15 cellular contexts compared by ENCODE assay signal in genomic region chr3:112699436-112699978, GRCh38. TPM values are rescaled to one million over a fixed set of nuclear protein-coding genes. Genes with fewer than 3 reads are reported as not detected.
DNase-seq lines count a peak whose midpoint lies in the region; ATAC-seq, FAIRE-seq and TF ChIP-seq lines count a peak whose summit lies in the region.
"Had no signal": no experiment of that assay in that cellular context is flagged by ENCODE, and none has a peak within 500 bp of the region (broad histone marks: within the 10 kb centered on the region; RNA-seq: fewer than 3 reads in every experiment).

No MANE protein-coding gene starts in this region.

- TF ChIP-seq CTCF in bronchial epithelial cell (IDR thresholded peaks at IDR 0.05; ENCODE audit: insufficient read depth, low read length, severe bottlenecking) (peak; percentile 27), D721Med (IDR thresholded peaks at IDR 0.05; ENCODE audit: insufficient read depth, missing control alignments) (no peak)

- no peaks in the 10 kb centered on the region for H3K27me3 ChIP-seq in bronchial epithelial cell (ENCODE audit: control insufficient read depth, insufficient read depth, low read length)
- H3K27me3 ChIP-seq in mesenchymal stem cell (ENCODE audit: control insufficient read depth in 1 of 2, insufficient read depth in 1 of 2, low read length in 2 of 2): no peaks in the 10 kb centered on the region
- H3K27me3 ChIP-seq: Peyer's patch had no signal

- H3K4me1 ChIP-seq in mesenchymal stem cell (ENCODE audit: control insufficient read depth, insufficient read depth, low read depth, low read length): no peaks in the 10 kb centered on the region
- H3K4me1 ChIP-seq: parathyroid adenoma, Peyer's patch had no signal

- no peak overlapping the region for H2AK5ac ChIP-seq in mesenchymal stem cell (ENCODE audit: low read length, severe bottlenecking)

- WGBS in mesenchymal stem cell: 17% methylated on average over 4 of the region's 4 CpGs

- H2BK15ac ChIP-seq in mesenchymal stem cell (ENCODE audit: low read depth, poor library complexity, severe bottlenecking): no peak overlapping the region

- H3K4me3 ChIP-seq in bronchial epithelial cell (ENCODE audit: low read depth, low read length) (no peak overlapping the region), mesenchymal stem cell (ENCODE audit: insufficient read depth in 1 of 2, low read depth in 1 of 2, low read length in 2 of 2) (no peak overlapping the region)
- H3K4me3 ChIP-seq: Peyer's patch, thoracic aorta had no signal

- no peak overlapping the region for H3K9ac ChIP-seq in mesenchymal stem cell (ENCODE audit: low read length)
- H3K9ac ChIP-seq: parathyroid adenoma had no signal

- ATAC-seq in GM18870 (IDR thresholded peaks at IDR 0.05; ENCODE audit: unreplicated experiment): no peak

- no peak overlapping the region for H2BK5ac ChIP-seq in mesenchymal stem cell (ENCODE audit: low read depth, low read length, poor library complexity, severe bottlenecking)

- no peak overlapping the region for H3K23ac ChIP-seq in mesenchymal stem cell (ENCODE audit: low read length in 2 of 2)

- H3K27ac ChIP-seq in mesenchymal stem cell (ENCODE audit: low read length, poor library complexity, severe bottlenecking): no peak overlapping the region
- H3K27ac ChIP-seq: parathyroid adenoma, Peyer's patch, thoracic aorta had no signal

- no peak overlapping the region for H4K91ac ChIP-seq in mesenchymal stem cell (ENCODE audit: low read length)

- H3K4me2 ChIP-seq in mesenchymal stem cell (ENCODE audit: low read length, poor library complexity, severe bottlenecking): no peak overlapping the region

- no peak overlapping the region for H2AFZ ChIP-seq in mesenchymal stem cell (ENCODE audit: low read depth, low read length)
- H2AFZ ChIP-seq: parathyroid adenoma had no signal

- no peak overlapping the region for H3K4ac ChIP-seq in mesenchymal stem cell (ENCODE audit: low read depth in 1 of 2, low read length in 2 of 2)

- H4K8ac ChIP-seq in mesenchymal stem cell (ENCODE audit: low read length): no peak overlapping the region

- H2BK12ac ChIP-seq in mesenchymal stem cell (ENCODE audit: low read length in 2 of 2): no peak overlapping the region

- H2BK120ac ChIP-seq in mesenchymal stem cell (ENCODE audit: low read depth, low read length): no peak overlapping the region

- H3K79me1 ChIP-seq in mesenchymal stem cell (replicated peaks; ENCODE audit: low read length, poor library complexity, severe bottlenecking): no peaks in the 10 kb centered on the region

- peak; percentile 4 for DNase-seq in DMS53 treated with DMSO at 0.1 percent for 48 hours (lab: John Stamatoyannopoulos, UW; ENCODE audit: unreplicated experiment)
- peak; percentile 93 for DNase-seq in M059J (ENCODE audit: low read depth)
- DNase-seq in bronchial epithelial cell (ENCODE audit: low read depth): peak; percentile 73
- DNase-seq in mesenchymal stem cell: peak; percentile 28
- no peak for DNase-seq in NCI-H446 treated with DMSO at 0.1 percent for 48 hours (lab: John Stamatoyannopoulos, UW)
- DNase-seq in D721Med (ENCODE audit: insufficient read length, low spot score): no peak
- no peak for DNase-seq in epidermal melanocyte (ENCODE audit: insufficient read length, low spot score)
- DNase-seq: activated CD4-positive, alpha-beta T cell treated with anti-CD3 and anti-CD28 coated beads, Interleukin-2, amount 50 U/mL, for 1 hour; activated naive CD4-positive, alpha-beta T cell treated with anti-CD3 and anti-CD28 coated beads, Interleukin-2, amount 10 ng/mL, durations not matched to agents 7 days and 5 days; DMS 273 treated with DMSO at 0.1 percent for 48 hours; NCI-H2107; Peyer's patch had no signal

- H3K36me3 ChIP-seq in bronchial epithelial cell (ENCODE audit: control insufficient read depth, insufficient read depth, low read length) (no peaks in the 10 kb centered on the region), mesenchymal stem cell (ENCODE audit: control insufficient read depth in 1 of 2, insufficient read depth in 2 of 2, low read depth in 1 of 2, low read length in 2 of 2) (no peaks in the 10 kb centered on the region)
- H3K36me3 ChIP-seq: Peyer's patch, thoracic aorta had no signal

- no peak overlapping the region for H3K14ac ChIP-seq in mesenchymal stem cell (ENCODE audit: low read length in 2 of 2)

- no peak overlapping the region for H3K18ac ChIP-seq in mesenchymal stem cell (ENCODE audit: low read depth in 1 of 2, low read length in 2 of 2)

- peaks cover 3% of the 10 kb centered on the region for H3K9me3 ChIP-seq in mesenchymal stem cell (ENCODE audit: control insufficient read depth, low read length)
- H3K9me3 ChIP-seq: Peyer's patch, thoracic aorta had no signal

- FAIRE-seq in bronchial epithelial cell (lab: Jason Lieb, UNC) (no peak), D721Med (lab: Jason Lieb, UNC) (no peak)

RNA-seq across cellular contexts. Expression of gene CCDC80, which starts 58.6 kb away (rescaled TPM):
- total RNA-seq in M059J (2014; rRNA removed; shearing (Covaris generic)): 136 and 288 TPM in 2 replicates
- total RNA-seq in bronchial epithelial cell: 7.0 and 8.2 TPM in 2 replicates
- 220 TPM for polyA plus RNA-seq in mesenchymal stem cell (2013, experiment 1 of 2)
- polyA plus RNA-seq in mesenchymal stem cell (2013, experiment 2 of 2): 229 TPM

Comparison
In these comparisons a context has a peak if more than half of its experiments do, and no peak if none do; other contexts are left out.
1. DNase-seq: peak in DMS53 treated with DMSO at 0.1 percent for 48 hours (single experiment), M059J (single experiment), bronchial epithelial cell (single experiment) and mesenchymal stem cell (single experiment); none in NCI-H446 treated with DMSO at 0.1 percent for 48 hours (single experiment), D721Med (single experiment) and epidermal melanocyte (single experiment).
2. RNA of gene CCDC80, which starts 58.6 kb away (total RNA-seq): 136 to 288 TPM in M059J; 7.0 to 8.2 TPM in bronchial epithelial cell; every median in the first group is over 10 times any median in the second.